Comparison of ENCODE assay signal across 10 cellular contexts in genomic region chr11:95084509-95084908, GRCh38. TPM values are rescaled to one million over a fixed set of nuclear protein-coding genes. Genes with fewer than 3 reads are reported as not detected.
DNase-seq lines count a peak whose midpoint lies in the region; ATAC-seq and TF ChIP-seq lines count a peak whose summit lies in the region.
"Had no signal": no experiment of that assay in that cellular context is flagged by ENCODE, and none has a peak within 500 bp of the region (broad histone marks: within the 10 kb centered on the region; RNA-seq: fewer than 3 reads in every experiment).

No MANE protein-coding gene starts in this region.

- no peaks in the 10 kb centered on the region for H3K36me3 ChIP-seq in upper lobe of left lung

- TF ChIP-seq POLR2A in upper lobe of left lung (IDR thresholded peaks at IDR 0.05), result no peak

- no peak overlapping the region for H3K4me3 ChIP-seq in epithelial cell of esophagus (ENCODE audit: low read length)
- no peak overlapping the region for H3K4me3 ChIP-seq in upper lobe of left lung

- peaks cover 7 to 13% (median 9%) of the 10 kb centered on the region in 4 donors for H3K4me1 ChIP-seq in upper lobe of left lung

- H3K9me3 Mint-ChIP-seq in activated CD8-positive, alpha-beta memory T cell treated with anti-CD3 and anti-CD28 coated beads, Interleukin-2, amount 10 ng/mL, durations not matched to agents 7 days and 5 days (ENCODE audit: low read depth), result no peaks in the 10 kb centered on the region

- no peaks in the 10 kb centered on the region for H3K27me3 ChIP-seq in upper lobe of left lung

- CTCF ChIA-PET in activated CD8-positive, alpha-beta memory T cell treated with anti-CD3 and anti-CD28 coated beads, Interleukin-2, amount 10 ng/mL, durations not matched to agents 7 days and 5 days (lab: Charles Lee), result interaction anchor here (1.1 to 21.6 kb wide), 7 partner anchors 12 to 621 kb away, joined by 3 to 321 read pairs (median 4); partner anchors contain the start of genes ENDOD1 and SRSF8

- H3K27ac Mint-ChIP-seq in activated CD8-positive, alpha-beta memory T cell treated with anti-CD3 and anti-CD28 coated beads, Interleukin-2, amount 10 ng/mL, durations not matched to agents 7 days and 5 days, result peak overlapping the region; percentile 40

- no peak overlapping the region for H3K4me3 Mint-ChIP-seq in activated CD8-positive, alpha-beta memory T cell treated with anti-CD3 and anti-CD28 coated beads, Interleukin-2, amount 10 ng/mL, durations not matched to agents 7 days and 5 days

- peak; percentile 69 for DNase-seq in activated CD8-positive, alpha-beta memory T cell treated with anti-CD3 and anti-CD28 coated beads, Interleukin-2, amount 10 ng/mL, durations not matched to agents 7 days and 5 days
- DNase-seq in activated CD8-positive, alpha-beta memory T cell treated with anti-CD3 and anti-CD28 coated beads, Interleukin-2, amount 50 U/mL, for 48 hours, result no peak
- peak; percentile 92 for DNase-seq in epithelial cell of esophagus (ENCODE audit: low read depth)
- no peak for DNase-seq in NCI-H1417 treated with DMSO at 0.1 percent for 48 hours (lab: John Stamatoyannopoulos, UW)
- DNase-seq in upper lobe of left lung, result no peak

- peak overlapping the region; percentile 99 for H3K27ac ChIP-seq in temporal lobe (ENCODE audit: low read depth, low read length)
- no peak overlapping the region for H3K27ac ChIP-seq in upper lobe of left lung

- TF ChIP-seq CTCF in epithelial cell of esophagus (IDR thresholded peaks at IDR 0.05; ENCODE audit: insufficient read depth, low read depth, low read length, missing control alignments), result no peak
- TF ChIP-seq CTCF in upper lobe of left lung (IDR thresholded peaks at IDR 0.05), result no peak

- peaks cover 36% of the 10 kb centered on the region for H3K4me1 Mint-ChIP-seq in activated CD8-positive, alpha-beta memory T cell treated with anti-CD3 and anti-CD28 coated beads, Interleukin-2, amount 10 ng/mL, durations not matched to agents 7 days and 5 days

- no peak for TF ChIP-seq EP300 in Ishikawa (IDR thresholded peaks at IDR 0.05; ENCODE audit: borderline replicate concordance)
- no peak for TF ChIP-seq EP300 in upper lobe of left lung (IDR thresholded peaks at IDR 0.05)

- H3K27me3 Mint-ChIP-seq in activated CD8-positive, alpha-beta memory T cell treated with anti-CD3 and anti-CD28 coated beads, Interleukin-2, amount 10 ng/mL, durations not matched to agents 7 days and 5 days, result no peaks in the 10 kb centered on the region

- no peak for TF ChIP-seq RAD21 in Ishikawa (IDR thresholded peaks at IDR 0.05; ENCODE audit: low read depth)

- no peaks in the 10 kb centered on the region for H3K36me3 Mint-ChIP-seq in activated CD8-positive, alpha-beta memory T cell treated with anti-CD3 and anti-CD28 coated beads, Interleukin-2, amount 10 ng/mL, durations not matched to agents 7 days and 5 days

- peak; percentile 37 for ATAC-seq in activated CD8-positive, alpha-beta memory T cell treated with anti-CD3 and anti-CD28 coated beads, Interleukin-2, amount 10 ng/mL, durations not matched to agents 7 days and 5 days
- ATAC-seq in HG03354 (IDR thresholded peaks at IDR 0.05; ENCODE audit: poor library complexity, severe bottlenecking, unreplicated experiment) (no peak), upper lobe of left lung (ENCODE audit: low FRiP score in 2 of 2) (no peak)

- no peaks in the 10 kb centered on the region for H3K9me3 ChIP-seq in upper lobe of left lung

TF ChIP-seq in Ishikawa, 13 proteins besides CTCF, POLR2A, EP300 and RAD21:
- TF ChIP-seq EGR1 (IDR thresholded peaks at IDR 0.05) (peak; percentile 61), YY1 (IDR thresholded peaks at IDR 0.05; ENCODE audit: low read depth) (no peak)

RNA-seq across cellular contexts. Expression of gene ENDOD1, which starts 5.1 kb away (rescaled TPM):
- total RNA-seq in activated CD8-positive, alpha-beta memory T cell treated with anti-CD3 and anti-CD28 coated beads, Interleukin-2, amount 10 ng/mL, durations not matched to agents 7 days and 5 days, result 10 to 100 TPM; 37.1 to 40.5 TPM
- 17.9 TPM for total RNA-seq in temporal lobe
- 10 to 100 TPM; 15.7 to 37.3 (median 27.1) TPM for total RNA-seq in upper lobe of left lung

RNA-seq across cellular contexts. Expression of gene SRSF8, which starts 17.8 kb away (rescaled TPM):
- 10 to 100 TPM; 23.9 to 45.9 TPM for total RNA-seq in activated CD8-positive, alpha-beta memory T cell treated with anti-CD3 and anti-CD28 coated beads, Interleukin-2, amount 10 ng/mL, durations not matched to agents 7 days and 5 days
- total RNA-seq in temporal lobe, result 20.2 TPM
- total RNA-seq in upper lobe of left lung, result 10 to 100 TPM; 16.8 to 42.9 (median 35.7) TPM

RNA-seq across cellular contexts. Expression of gene KDM4F, which starts 35.3 kb away (rescaled TPM):
- total RNA-seq in activated CD8-positive, alpha-beta memory T cell treated with anti-CD3 and anti-CD28 coated beads, Interleukin-2, amount 10 ng/mL, durations not matched to agents 7 days and 5 days, result not detected
- total RNA-seq in temporal lobe, result not detected
- total RNA-seq in upper lobe of left lung, result not detected
- total RNA-seq: H1, pulmonary artery endothelial cell had no signal

RNA-seq across cellular contexts. Expression of gene KDM4E, which starts 59.5 kb away (rescaled TPM):
- total RNA-seq in activated CD8-positive, alpha-beta memory T cell treated with anti-CD3 and anti-CD28 coated beads, Interleukin-2, amount 10 ng/mL, durations not matched to agents 7 days and 5 days, result not detected
- not detected for total RNA-seq in temporal lobe
- not detected for total RNA-seq in upper lobe of left lung
- total RNA-seq: H1, pulmonary artery endothelial cell had no signal

Comparison
In these comparisons a context has a peak if more than half of its experiments do, and no peak if none do; other contexts are left out.
1. DNase-seq: peak in activated CD8-positive, alpha-beta memory T cell treated with anti-CD3 and anti-CD28 coated beads, Interleukin-2, amount 10 ng/mL, durations not matched to agents 7 days and 5 days (single experiment) and epithelial cell of esophagus (single experiment); none in activated CD8-positive, alpha-beta memory T cell treated with anti-CD3 and anti-CD28 coated beads, Interleukin-2, amount 50 U/mL, for 48 hours (single experiment), NCI-H1417 treated with DMSO at 0.1 percent for 48 hours (single experiment) and upper lobe of left lung (0 of 2).